In the genomic region with DNA sequence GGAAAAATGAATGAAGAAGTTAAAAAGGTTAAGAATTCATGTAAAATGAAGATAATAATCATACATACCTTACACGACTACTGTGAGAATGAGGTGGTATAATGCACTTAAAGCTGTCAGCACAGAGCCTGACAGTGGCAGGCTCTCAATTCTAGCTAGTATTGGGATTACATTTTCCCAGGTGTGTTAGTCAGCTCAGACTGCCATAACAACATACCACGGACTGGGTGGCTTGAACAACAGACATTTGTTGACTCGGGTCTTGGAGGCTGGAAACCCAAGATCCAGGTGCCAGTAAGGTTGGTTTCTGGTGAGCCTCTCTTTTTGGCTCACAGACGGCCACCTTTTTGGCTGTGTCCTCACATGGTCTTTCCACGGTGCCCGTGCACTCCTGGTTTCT, we compare ENCODE assay signal across 22 cellular contexts.
"Had no signal": no experiment of that assay in that cellular context is flagged by ENCODE, and none has a peak within 500 bp of the region (broad histone marks: within the 10 kb centered on the region; RNA-seq: fewer than 3 reads in every experiment).

No MANE protein-coding gene starts in this region.

- H3K4me3 Mint-ChIP-seq: activated naive CD8-positive, alpha-beta T cell treated with anti-CD3 and anti-CD28 coated beads for 36 hours; nephron progenitor cell had no signal

- DNase-seq: activated CD4-positive, alpha-beta T cell treated with anti-CD3 and anti-CD28 coated beads for 1 hour; activated CD4-positive, alpha-beta T cell treated with anti-CD3 and anti-CD28 coated beads, Interleukin-2, amount 50 U/mL, for 1 hour; activated naive CD4-positive, alpha-beta T cell; activated naive CD8-positive, alpha-beta T cell treated with anti-CD3 and anti-CD28 coated beads for 36 hours; activated T-cell treated with anti-CD3 and anti-CD28 coated beads, Interleukin-2, amount 50 U/mL, for 1 hour; cerebellar nuclear complex; cortex of kidney; erythroblast; foreskin fibroblast; left ventricle myocardium inferior; midbrain; nephron progenitor cell; posterior cingulate gyrus; sigmoid colon; stimulated activated CD4-positive, alpha-beta T cell treated with anti-CD3 and anti-CD28 coated beads, Interleukin-15, amount 100 ng/mL, for 24 hours; stimulated activated naive CD4-positive, alpha-beta T cell; testis had no signal

- H3K4me1 ChIP-seq: breast epithelium had no signal

- H3K27me3 Mint-ChIP-seq: activated naive CD8-positive, alpha-beta T cell treated with anti-CD3 and anti-CD28 coated beads for 36 hours had no signal

- H3K27ac ChIP-seq: breast epithelium, hepatocyte, left ventricle myocardium inferior, sigmoid colon, testis, vagina had no signal

- H3K36me3 Mint-ChIP-seq: type B pancreatic cell had no signal

- H3K36me3 ChIP-seq: breast epithelium, left ventricle myocardium inferior, sigmoid colon, vagina had no signal

- H2AFZ ChIP-seq: hepatocyte had no signal

- H3K27ac Mint-ChIP-seq: activated naive CD8-positive, alpha-beta T cell treated with anti-CD3 and anti-CD28 coated beads for 36 hours; nephron progenitor cell; type B pancreatic cell had no signal

- H3K4me2 ChIP-seq: hepatocyte, smooth muscle cell had no signal

- H3K9me3 ChIP-seq: breast epithelium, left ventricle myocardium inferior, sigmoid colon, testis, vagina had no signal

- H3K4me3 ChIP-seq: breast epithelium, hepatocyte, left ventricle myocardium inferior, sigmoid colon, smooth muscle cell, testis, vagina had no signal

- H3K27me3 ChIP-seq: breast epithelium, hepatocyte, sigmoid colon, testis, vagina had no signal

- H3K79me2 ChIP-seq: hepatocyte had no signal

- H3K9me3 Mint-ChIP-seq: activated naive CD8-positive, alpha-beta T cell treated with anti-CD3 and anti-CD28 coated beads for 36 hours; nephron progenitor cell; type B pancreatic cell had no signal
